ENCODE assay signal across 1 cellular context in genomic region chr16:10181196-10182162, GRCh38.
TF ChIP-seq lines count a peak whose summit lies in the region.

No MANE protein-coding gene starts in this region.

TF ChIP-seq in H1, 55 proteins besides CTCF, POLR2A, EP300 and RAD21 (continued from another document):
- TF ChIP-seq, protein P1, sequence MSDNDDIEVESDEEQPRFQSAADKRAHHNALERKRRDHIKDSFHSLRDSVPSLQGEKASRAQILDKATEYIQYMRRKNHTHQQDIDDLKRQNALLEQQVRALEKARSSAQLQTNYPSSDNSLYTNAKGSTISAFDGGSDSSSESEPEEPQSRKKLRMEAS (IDR thresholded peaks at IDR 0.05), result peak; percentile 66
- peak; percentile 35 for TF ChIP-seq ASH2L (IDR thresholded peaks at IDR 0.05; ENCODE audit: low read length)
- TF ChIP-seq BCL11A (IDR thresholded peaks at IDR 0.05; ENCODE audit: low read depth in 2 of 2, low read length in 2 of 2), result no peak
- no peak for TF ChIP-seq RBBP5 (IDR thresholded peaks at IDR 0.05; ENCODE audit: borderline replicate concordance, low read depth, low read length)
- peak; percentile 35 for TF ChIP-seq KDM4A (IDR thresholded peaks at IDR 0.05; ENCODE audit: low read depth, low read length, severe bottlenecking)
